In the genomic region with DNA sequence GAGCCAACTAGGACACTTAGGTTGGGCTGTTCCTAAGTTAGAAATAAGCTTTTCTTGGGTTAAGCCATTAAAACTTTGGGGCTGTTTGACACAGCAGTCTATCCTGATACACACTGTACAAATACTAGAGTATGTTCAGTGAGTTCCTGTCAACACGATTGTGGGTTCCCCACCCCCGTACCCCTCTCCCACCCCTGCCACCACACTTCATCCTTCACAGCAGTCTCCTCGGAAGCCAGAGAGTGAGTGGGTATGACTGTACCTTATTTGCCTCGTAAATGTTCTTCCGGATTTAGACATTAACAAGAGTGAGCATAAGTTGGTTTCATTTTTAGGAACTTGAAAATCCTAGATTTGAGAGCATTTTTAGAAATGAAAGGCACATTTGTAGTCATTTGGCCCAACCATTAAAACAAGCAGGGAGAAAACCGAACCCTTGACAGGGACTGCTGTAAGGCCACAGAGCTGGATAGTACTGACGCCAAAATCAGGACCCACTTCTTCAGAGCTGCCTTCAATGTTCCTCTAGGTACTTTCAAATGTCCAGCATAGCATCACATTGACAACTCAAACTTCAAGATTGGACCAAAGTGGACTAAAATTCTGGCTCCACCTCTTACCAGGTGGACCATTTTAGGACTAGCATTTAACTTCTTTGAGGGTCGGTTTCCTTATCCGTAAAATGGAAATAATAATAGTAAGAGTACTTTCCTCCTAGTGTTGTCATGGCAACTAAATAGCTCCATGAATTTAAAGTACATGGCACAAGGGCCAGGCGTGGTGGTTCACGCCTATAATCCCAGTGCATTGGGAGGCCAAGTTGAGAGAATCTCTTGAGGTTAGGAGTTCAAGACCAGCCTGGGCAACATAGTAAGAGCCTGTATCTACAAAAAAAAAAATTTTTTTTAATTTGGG, we compare ENCODE assay signal across 9 cellular contexts.
A peak's percentile ranks its signal among the peaks of the same experiment; 100 is the strongest.
DNase-seq lines count a peak whose midpoint lies in the region; ATAC-seq and TF ChIP-seq lines count a peak whose summit lies in the region.
"Had no signal": no experiment of that assay in that cellular context is flagged by ENCODE, and none has a peak within 500 bp of the region (broad histone marks: within the 10 kb centered on the region; RNA-seq: fewer than 3 reads in every experiment).

No MANE protein-coding gene starts in this region.

- H3K9me3 ChIP-seq in esophagus (ENCODE audit: control insufficient read depth in 2 of 2, insufficient read depth in 1 of 2, low read depth in 1 of 2, low read length in 1 of 2), result no peaks in the 10 kb centered on the region

- H3K27me3 ChIP-seq in esophagus (ENCODE audit: control insufficient read depth in 1 of 2, insufficient read depth in 2 of 2, low read length in 2 of 2) (no peaks in the 10 kb centered on the region), foreskin keratinocyte (no peaks in the 10 kb centered on the region)

- peak overlapping the region; percentile 69 for H3K4me3 Mint-ChIP-seq in T-helper 1 cell treated with Interleukin-12 subunit alpha and Interleukin-12 subunit beta and Interleukin-4 antibody, amounts not matched to agents 30 μg/mL and 1 μg/mL, for 36 hours

- H3K27ac Mint-ChIP-seq in T-helper 1 cell treated with Interleukin-12 subunit alpha and Interleukin-12 subunit beta and Interleukin-4 antibody, amounts not matched to agents 30 μg/mL and 1 μg/mL, for 36 hours, result peak overlapping the region; percentile 96

- no peaks in the 10 kb centered on the region for H3K27me3 Mint-ChIP-seq in T-helper 1 cell treated with Interleukin-12 subunit alpha and Interleukin-12 subunit beta and Interleukin-4 antibody, amounts not matched to agents 30 μg/mL and 1 μg/mL, for 36 hours (ENCODE audit: low read depth)

- no peaks in the 10 kb centered on the region for H3K36me3 ChIP-seq in esophagus (ENCODE audit: control insufficient read depth in 2 of 2, insufficient read depth in 2 of 2, low read length in 1 of 2)

- peaks cover 4% of the 10 kb centered on the region for H3K36me3 Mint-ChIP-seq in T-helper 1 cell treated with Interleukin-12 subunit alpha and Interleukin-12 subunit beta and Interleukin-4 antibody, amounts not matched to agents 30 μg/mL and 1 μg/mL, for 36 hours (ENCODE audit: low read depth)

- peaks cover 21% of the 10 kb centered on the region for H3K4me1 Mint-ChIP-seq in T-helper 1 cell treated with Interleukin-12 subunit alpha and Interleukin-12 subunit beta and Interleukin-4 antibody, amounts not matched to agents 30 μg/mL and 1 μg/mL, for 36 hours (ENCODE audit: low read depth)

- H3K4me1 ChIP-seq in esophagus (ENCODE audit: control insufficient read depth in 2 of 2, insufficient read depth in 2 of 2, low read length in 1 of 2) (peaks cover 0 to 3% of the 10 kb centered on the region in 2 donors), foreskin keratinocyte (no peaks in the 10 kb centered on the region)

- ATAC-seq in GM18519 (IDR thresholded peaks at IDR 0.05; ENCODE audit: low FRiP score, unreplicated experiment) (peak; percentile 76), HG02763 (IDR thresholded peaks at IDR 0.05; ENCODE audit: unreplicated experiment) (peak; percentile 94), foreskin keratinocyte (no peak)
- peak; percentile 88 for ATAC-seq in stimulated activated naive CD8-positive, alpha-beta T cell treated with anti-CD3 and anti-CD28 coated beads, Interleukin-15, Interleukin-2, amounts not matched to agents 100 U/mL and 50 U/mL, for 24 hours

- peak; percentile 43 for DNase-seq in stimulated activated naive CD8-positive, alpha-beta T cell treated with anti-CD3 and anti-CD28 coated beads, Interleukin-15, Interleukin-2, amounts not matched to agents 100 U/mL and 50 U/mL, for 24 hours
- DNase-seq in iPS-NIHi11 (ENCODE audit: low spot score) (no peak), foreskin keratinocyte (no peak), KG1 (lab: John Stamatoyannopoulos, UW) (no peak)
- DNase-seq: IMR-90 had no signal

- H3K4me3 ChIP-seq in esophagus (ENCODE audit: low read depth in 1 of 2, low read length in 2 of 2), result no peak overlapping the region

- H3K27ac ChIP-seq in esophagus (ENCODE audit: low read depth in 2 of 2, low read length in 1 of 2), result peak overlapping the region; percentile 40 to 61
- no peak overlapping the region for H3K27ac ChIP-seq in foreskin keratinocyte

- no peaks in the 10 kb centered on the region for H3K9me3 Mint-ChIP-seq in T-helper 1 cell treated with Interleukin-12 subunit alpha and Interleukin-12 subunit beta and Interleukin-4 antibody, amounts not matched to agents 30 μg/mL and 1 μg/mL, for 36 hours

- 79 to 83% methylated on average over 11 of the region's 11 CpGs for WGBS in esophagus, 2 donors

- no peak for TF ChIP-seq CTCF in foreskin keratinocyte (conservative IDR thresholded peaks at IDR 0.05)
